32 cellular contexts compared by ENCODE assay signal in the genomic region with DNA sequence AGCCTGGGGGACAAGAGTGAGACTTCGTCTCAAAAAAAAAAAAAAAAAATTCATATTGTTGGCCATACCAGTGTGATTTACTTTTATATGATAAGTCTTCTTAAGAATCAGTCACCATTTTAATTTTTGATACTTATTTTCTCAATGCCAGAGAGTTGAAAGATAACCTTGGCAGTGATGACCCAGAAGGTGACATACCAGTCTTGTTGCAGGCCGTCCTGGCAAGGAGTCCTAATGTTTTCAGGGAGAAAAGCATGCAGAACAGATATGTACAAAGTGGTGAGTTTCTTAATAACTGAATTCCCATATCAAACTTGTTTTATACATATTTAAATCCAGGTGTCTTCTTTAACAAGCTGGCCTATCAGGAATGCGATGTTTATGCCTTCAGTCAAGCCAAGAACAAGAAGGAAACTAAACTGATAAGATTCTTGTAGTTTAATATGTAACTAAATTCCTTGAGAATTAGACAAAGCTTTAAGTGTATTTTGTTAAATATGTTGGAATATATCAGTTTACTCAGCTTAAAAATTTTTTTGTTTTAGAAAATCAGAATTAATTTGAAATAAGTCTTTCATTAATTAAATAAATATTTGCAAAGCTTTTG.
"Had no signal": no experiment of that assay in that cellular context is flagged by ENCODE, and none has a peak within 500 bp of the region (broad histone marks: within the 10 kb centered on the region; RNA-seq: fewer than 3 reads in every experiment).

No MANE protein-coding gene starts in this region.

- H3K27me3 Mint-ChIP-seq: activated naive CD8-positive, alpha-beta T cell treated with anti-CD3 and anti-CD28 coated beads, Interleukin-2, amount 10 ng/mL, durations not matched to agents 7 days and 5 days; dendritic cell treated with granulocyte-macrophage colony-stimulating factor and Interleukin-4, amounts not matched to agents 40 ng/mL and 50 ng/mL, for 4 days; naive B cell; stimulated activated naive B cell treated with anti-CD40 and anti-IgM and Interleukin-4, amounts not matched to agents 10 μg/mL and 1 μg/mL and 100 μg/mL, for 72 hours; T-helper 17 cell had no signal

- H3K4me3 ChIP-seq: breast epithelium, lower lobe of right lung, sigmoid colon, thoracic aorta, upper lobe of left lung had no signal

- ATAC-seq: activated T-cell treated with anti-CD3 and anti-CD28 coated beads, Interleukin-2, amount 50 U/mL, for 4 hours; foreskin keratinocyte; left lobe of liver; lower lobe of right lung; stimulated activated naive B cell treated with anti-CD40 and anti-IgM and Interleukin-4, amounts not matched to agents 10 μg/mL and 1 μg/mL and 100 μg/mL, for 72 hours; T-helper 17 cell had no signal

- H3K27me3 ChIP-seq: breast epithelium, foreskin keratinocyte, sigmoid colon, upper lobe of left lung had no signal

- H3K9me3 ChIP-seq: breast epithelium, lower lobe of right lung, sigmoid colon, thoracic aorta, upper lobe of left lung had no signal

- H3K4me3 Mint-ChIP-seq: activated naive CD4-positive, alpha-beta T cell treated with anti-CD3 and anti-CD28 coated beads for 36 hours; activated naive CD8-positive, alpha-beta T cell treated with anti-CD3 and anti-CD28 coated beads, Interleukin-2, amount 10 ng/mL, durations not matched to agents 7 days and 5 days; activated T-cell treated with anti-CD3 and anti-CD28 coated beads, Interleukin-2, amount 50 U/mL, for 4 hours; dendritic cell treated with granulocyte-macrophage colony-stimulating factor and Interleukin-4, amounts not matched to agents 40 ng/mL and 50 ng/mL, for 4 days; naive B cell; neural crest cell; stimulated activated naive B cell treated with anti-CD40 and anti-IgM and Interleukin-4, amounts not matched to agents 10 μg/mL and 1 μg/mL and 100 μg/mL, for 72 hours; T-helper 17 cell had no signal

- H3K9me3 Mint-ChIP-seq: activated naive CD4-positive, alpha-beta T cell treated with anti-CD3 and anti-CD28 coated beads for 36 hours; activated naive CD8-positive, alpha-beta T cell treated with anti-CD3 and anti-CD28 coated beads, Interleukin-2, amount 10 ng/mL, durations not matched to agents 7 days and 5 days; activated T-cell treated with anti-CD3 and anti-CD28 coated beads, Interleukin-2, amount 50 U/mL, for 4 hours; dendritic cell treated with granulocyte-macrophage colony-stimulating factor and Interleukin-4, amounts not matched to agents 40 ng/mL and 50 ng/mL, for 4 days; naive B cell; neural crest cell; stimulated activated naive B cell treated with anti-CD40 and anti-IgM and Interleukin-4, amounts not matched to agents 10 μg/mL and 1 μg/mL and 100 μg/mL, for 72 hours had no signal

- H3K27ac Mint-ChIP-seq: activated naive CD4-positive, alpha-beta T cell treated with anti-CD3 and anti-CD28 coated beads for 36 hours; activated naive CD8-positive, alpha-beta T cell treated with anti-CD3 and anti-CD28 coated beads, Interleukin-2, amount 10 ng/mL, durations not matched to agents 7 days and 5 days; dendritic cell treated with granulocyte-macrophage colony-stimulating factor and Interleukin-4, amounts not matched to agents 40 ng/mL and 50 ng/mL, for 4 days; naive B cell; stimulated activated naive B cell treated with anti-CD40 and anti-IgM and Interleukin-4, amounts not matched to agents 10 μg/mL and 1 μg/mL and 100 μg/mL, for 72 hours; T-helper 17 cell had no signal

- H3K4me1 ChIP-seq: breast epithelium had no signal

- H3K4me1 Mint-ChIP-seq: activated naive CD8-positive, alpha-beta T cell treated with anti-CD3 and anti-CD28 coated beads, Interleukin-2, amount 10 ng/mL, durations not matched to agents 7 days and 5 days; neural crest cell had no signal

- H3K27ac ChIP-seq: breast epithelium, foreskin keratinocyte, lower lobe of right lung, sigmoid colon, thoracic aorta, upper lobe of left lung had no signal

- DNase-seq: activated CD4-positive, alpha-beta T cell treated with anti-CD3 and anti-CD28 coated beads for 4 hours; activated CD4-positive, alpha-beta T cell treated with anti-CD3 and anti-CD28 coated beads, Interleukin-2, amount 50 U/mL, for 48 hours; activated CD4-positive, CD25-positive, alpha-beta regulatory T cell; activated CD8-positive, alpha-beta memory T cell treated with anti-CD3 and anti-CD28 coated beads, Interleukin-2, amount 50 U/mL, for 48 hours; activated naive CD4-positive, alpha-beta T cell treated with anti-CD3 and anti-CD28 coated beads for 36 hours; activated naive CD8-positive, alpha-beta T cell treated with anti-CD3 and anti-CD28 coated beads, Interleukin-2, amount 10 ng/mL, durations not matched to agents 7 days and 5 days; activated T-cell treated with anti-CD3 and anti-CD28 coated beads, Interleukin-2, amount 50 U/mL, for 4 hours; amniotic stem cell; cerebellar nuclear complex; effector CD4-positive, alpha-beta T cell; erythroblast; foreskin keratinocyte; glutamatergic neuron; hippocampal formation; islet precursor cell; lower lobe of right lung; naive B cell; occipital lobe; posterior cingulate gyrus; retina; sigmoid colon; stimulated activated CD4-positive, alpha-beta T cell treated with anti-CD3 and anti-CD28 coated beads, Interleukin-2, amount 100 ng/mL, for 48 hours; stimulated activated CD8-positive, alpha-beta memory T cell treated with anti-CD3 and anti-CD28 coated beads, Interleukin-4, amount 100 ng/mL, for 48 hours; stimulated activated naive B cell treated with anti-CD40 and anti-IgM and Interleukin-4, amounts not matched to agents 10 μg/mL and 1 μg/mL and 100 μg/mL, for 72 hours; SW 1271; T-helper 17 cell; upper lobe of left lung had no signal
